Comparison of ENCODE assay signal across 24 cellular contexts in genomic region chr18:57086163-57086562, GRCh38.
A peak's percentile ranks its signal among the peaks of the same experiment; 100 is the strongest.
DNase-seq lines count a peak whose midpoint lies in the region; ATAC-seq, FAIRE-seq and TF ChIP-seq lines count a peak whose summit lies in the region.
"Had no signal": no experiment of that assay in that cellular context is flagged by ENCODE, and none has a peak within 500 bp of the region (broad histone marks: within the 10 kb centered on the region; RNA-seq: fewer than 3 reads in every experiment).

No MANE protein-coding gene starts in this region.

- H3K4me3 Mint-ChIP-seq in Calu3 (ENCODE audit: low read depth, unreplicated experiment) (no peak overlapping the region), endodermal cell (no peak overlapping the region)
- H3K4me3 Mint-ChIP-seq: B cell; CD4-positive, alpha-beta T cell; CD8-positive, alpha-beta T cell had no signal

- ATAC-seq in HG02973 (IDR thresholded peaks at IDR 0.05; ENCODE audit: unreplicated experiment), result no peak
- ATAC-seq: A549; CD8-positive, alpha-beta T cell had no signal

- BruUV-seq in Calu3 (replicated peaks; lab: Mats Ljungman, UMichigan) (no TSS peak), OCI-LY7 (replicated peaks; lab: Mats Ljungman, UMichigan) (no TSS peak)

- intact Hi-C loops in Calu3 (cut with micrococcal nuclease; ENCODE audit: unreplicated experiment) (loop anchor here (5.0 kb wide), 2 partner anchors 136 to 356 kb away; no protein-coding TSS in a partner anchor), OCI-LY7 (cut with micrococcal nuclease; ENCODE audit: unreplicated experiment) (loop anchor here (10.0 kb wide), 1 partner anchor 339 kb away; no protein-coding TSS in a partner anchor)

- 0 out of 2 replicates have a peak overlapping the region, but pooled peaks have one; percentile 23 for H3K4me2 ChIP-seq in OCI-LY7 (ENCODE audit: low read length)
- H3K4me2 ChIP-seq: A549 had no signal

- FAIRE-seq in GM18507 (lab: Jason Lieb, UNC), result peak; percentile 39
- FAIRE-seq: A549, GM12892 had no signal

- H3K4me1 ChIP-seq in OCI-LY7 (ENCODE audit: insufficient read depth, low read length, poor library complexity, severe bottlenecking) (peaks cover 72% of the 10 kb centered on the region), endodermal cell (ENCODE audit: control insufficient read depth, insufficient read depth, low read length) (no peaks in the 10 kb centered on the region)
- H3K4me1 ChIP-seq: A549 had no signal

- no peak for TF ChIP-seq CTCF in Calu3 (IDR thresholded peaks at IDR 0.05; ENCODE audit: unreplicated experiment)
- no peak for TF ChIP-seq CTCF in OCI-LY7 (conservative IDR thresholded peaks at IDR 0.05; ENCODE audit: low read length)
- no peak for TF ChIP-seq CTCF in endodermal cell (conservative IDR thresholded peaks at IDR 0.05)

- DNase-seq in Calu3 (no peak), GM18507 (ENCODE audit: extremely low spot score, insufficient read length, low read depth) (no peak), OCI-LY7 (ENCODE audit: low spot score) (no peak), endodermal cell (peak; percentile 24), SHP77 (lab: John Stamatoyannopoulos, UW) (no peak), COR-L47 (lab: John Stamatoyannopoulos, UW) (no peak)
- DNase-seq in activated CD4-positive, alpha-beta T cell treated with anti-CD3 and anti-CD28 coated beads for 4 hours, result no peak
- DNase-seq: AML-193; CD4-positive, alpha-beta T cell; CD8-positive, alpha-beta T cell; DMS 273 treated with DMSO at 0.1 percent for 48 hours; DMS153; DMS53; DMS79; DND-41; EL; GDM1 had no signal

- no peaks in the 10 kb centered on the region for H3K27me3 Mint-ChIP-seq in Calu3 (ENCODE audit: unreplicated experiment)
- H3K27me3 Mint-ChIP-seq in endodermal cell (ENCODE audit: insufficient read depth), result peaks cover 3% of the 10 kb centered on the region

- H2AFZ ChIP-seq in OCI-LY7 (ENCODE audit: low read length), result no peak overlapping the region

- H4K20me1 ChIP-seq in OCI-LY7 (ENCODE audit: insufficient read depth, low read length), result no peaks in the 10 kb centered on the region

- H3K36me3 Mint-ChIP-seq in Calu3 (ENCODE audit: insufficient read depth, unreplicated experiment) (no peaks in the 10 kb centered on the region), endodermal cell (ENCODE audit: low read depth) (peaks cover 2% of the 10 kb centered on the region)
- H3K36me3 Mint-ChIP-seq: CD8-positive, alpha-beta T cell had no signal

- POLR2A ChIA-PET in OCI-LY7 (lab: Charles Lee), result no interaction called here

- H3K9ac ChIP-seq in endodermal cell (ENCODE audit: extremely low read depth, low read length, poor library complexity, severe bottlenecking), result no peak overlapping the region
- H3K9ac ChIP-seq: BLaER1 treated with 17β-estradiol and CSF1 and Interleukin-3, amounts not matched to agents 10 nM and 100 nM had no signal

- H3K27ac Mint-ChIP-seq in Calu3 (ENCODE audit: unreplicated experiment) (peak overlapping the region; percentile 28), endodermal cell (no peak overlapping the region)
- H3K27ac Mint-ChIP-seq: B cell; CD4-positive, alpha-beta T cell; CD8-positive, alpha-beta T cell had no signal

- peaks cover 8% of the 10 kb centered on the region; the same call in 1 of the 2 replicates for H3K9me3 ChIP-seq in OCI-LY7 (ENCODE audit: low read length)
- H3K9me3 ChIP-seq in endodermal cell (ENCODE audit: control insufficient read depth, low read length), result peaks cover 10% of the 10 kb centered on the region
- H3K9me3 ChIP-seq: A549 had no signal

- 80 to 92% methylated on average over 1 of the region's 1 CpG for WGBS in endodermal cell (ENCODE audit: insufficient coverage in 1 of 2, insufficient read length in 1 of 2), 2 experiments

- H3K27me3 ChIP-seq in endodermal cell (ENCODE audit: control insufficient read depth, insufficient read depth, low read length, poor library complexity, severe bottlenecking), result no peaks in the 10 kb centered on the region

- H3K27ac ChIP-seq in OCI-LY7 (ENCODE audit: low read depth, low read length, poor library complexity, severe bottlenecking), result no peak overlapping the region
- H3K27ac ChIP-seq in endodermal cell (ENCODE audit: low read depth, low read length), result no peak overlapping the region
- H3K27ac ChIP-seq: 22Rv1; A549; BLaER1 treated with 17β-estradiol and CSF1 and Interleukin-3, amounts not matched to agents 10 nM and 100 nM; C4-2B had no signal

- H3K9me2 ChIP-seq in OCI-LY7 (ENCODE audit: insufficient read depth, low read length), result no peaks in the 10 kb centered on the region

- H3K9me3 Mint-ChIP-seq in Calu3 (ENCODE audit: low read depth, unreplicated experiment), result peaks cover 5% of the 10 kb centered on the region
- peaks cover 21% of the 10 kb centered on the region for H3K9me3 Mint-ChIP-seq in endodermal cell
- H3K9me3 Mint-ChIP-seq: CD4-positive, alpha-beta T cell; CD8-positive, alpha-beta T cell had no signal

- CTCF ChIA-PET in Calu3 (lab: Charles Lee), result no interaction called here
- CTCF ChIA-PET in OCI-LY7 (lab: Charles Lee; ENCODE audit: unreplicated experiment), result no interaction called here

- no peaks in the 10 kb centered on the region for H3K79me2 ChIP-seq in OCI-LY7 (ENCODE audit: insufficient read depth, low read depth, low read length)

- peaks cover 61% of the 10 kb centered on the region for H3K4me1 Mint-ChIP-seq in Calu3 (ENCODE audit: low read depth, unreplicated experiment)
- peaks cover 19% of the 10 kb centered on the region for H3K4me1 Mint-ChIP-seq in endodermal cell

- H3K36me3 ChIP-seq in OCI-LY7 (ENCODE audit: insufficient read depth, low read length) (peaks cover 4% of the 10 kb centered on the region; the same call in 1 of the 2 replicates), endodermal cell (ENCODE audit: control insufficient read depth, insufficient read depth, low read length) (no peaks in the 10 kb centered on the region)
- H3K36me3 ChIP-seq: BLaER1 treated with 17β-estradiol and CSF1 and Interleukin-3, amounts not matched to agents 10 nM and 100 nM had no signal

- no peak overlapping the region for H3K4me3 ChIP-seq in OCI-LY7 (ENCODE audit: low read depth, low read length, poor library complexity, severe bottlenecking)
- no peak overlapping the region for H3K4me3 ChIP-seq in endodermal cell (ENCODE audit: low read length)
- H3K4me3 ChIP-seq: A549; BLaER1 treated with 17β-estradiol and CSF1 and Interleukin-3, amounts not matched to agents 10 nM and 100 nM had no signal
